ENCODE assay signal across 10 cellular contexts in genomic region chr2:4673025-4673489, GRCh38.
DNase-seq lines count a peak whose midpoint lies in the region; ATAC-seq and TF ChIP-seq lines count a peak whose summit lies in the region.
"Had no signal": no experiment of that assay in that cellular context is flagged by ENCODE, and none has a peak within 500 bp of the region (broad histone marks: within the 10 kb centered on the region; RNA-seq: fewer than 3 reads in every experiment).

No MANE protein-coding gene starts in this region.

- no TSS peak for BruUV-seq in A673 (replicated peaks; lab: Mats Ljungman, UMichigan)

- intact Hi-C loops in A673 (cut with micrococcal nuclease; ENCODE audit: unreplicated experiment), result no loop called here

- DNase-seq in A673 (ENCODE audit: low spot score), result peak; percentile 20
- peak; percentile 3 for DNase-seq in GM23338 (ENCODE audit: low spot score)
- peak; percentile 95 for DNase-seq in NCI-H345 (lab: John Stamatoyannopoulos, UW)
- DNase-seq in activated CD8-positive, alpha-beta T cell treated with anti-CD3 and anti-CD28 coated beads, Interleukin-2, amount 10 ng/mL, durations not matched to agents 7 days and 5 days, result no peak
- DNase-seq in foreskin keratinocyte, result no peak
- DNase-seq in SKM-1 (lab: John Stamatoyannopoulos, UW; ENCODE audit: unreplicated experiment), result no peak
- DNase-seq in tibial nerve (ENCODE audit: low spot score in 2 of 2), result no peak
- no peak for DNase-seq in HUDEP-2 (lab: John Stamatoyannopoulos, UW; ENCODE audit: unreplicated experiment in 76 of 76)

- H3F3A ChIP-seq in GM23338 (replicated peaks; ENCODE audit: low read depth), result no peaks in the 10 kb centered on the region

- H3K27me3 ChIP-seq in A673 (replicated peaks; ENCODE audit: insufficient read depth, low read depth, low read length, poor library complexity) (no peaks in the 10 kb centered on the region), GM23338 (ENCODE audit: insufficient read depth) (no peaks in the 10 kb centered on the region), foreskin keratinocyte (no peaks in the 10 kb centered on the region), tibial nerve (no peaks in the 10 kb centered on the region)

- no peak for ATAC-seq in GM23338
- ATAC-seq in activated CD8-positive, alpha-beta T cell treated with anti-CD3 and anti-CD28 coated beads, Interleukin-2, amount 10 ng/mL, durations not matched to agents 7 days and 5 days, result no peak
- ATAC-seq in foreskin keratinocyte, result no peak

- H3K4me1 ChIP-seq in A673 (ENCODE audit: insufficient read depth, low read length, poor library complexity, severe bottlenecking) (peaks cover 9% of the 10 kb centered on the region), GM23338 (ENCODE audit: insufficient read depth) (no peaks in the 10 kb centered on the region), foreskin keratinocyte (no peaks in the 10 kb centered on the region), tibial nerve (no peaks in the 10 kb centered on the region)
- H3K4me1 ChIP-seq: prostate gland had no signal

- no peaks in the 10 kb centered on the region for H3K4me1 Mint-ChIP-seq in GM23338
- peaks cover 3% of the 10 kb centered on the region for H3K4me1 Mint-ChIP-seq in activated CD8-positive, alpha-beta T cell treated with anti-CD3 and anti-CD28 coated beads, Interleukin-2, amount 10 ng/mL, durations not matched to agents 7 days and 5 days (ENCODE audit: low read depth)

- WGBS in tibial nerve, 2 donors, result 72 to 83% methylated on average over 13 of the region's 13 CpGs

- H3K27me3 Mint-ChIP-seq in GM23338 (ENCODE audit: insufficient read depth, low read depth, poor library complexity), result no peaks in the 10 kb centered on the region
- no peaks in the 10 kb centered on the region for H3K27me3 Mint-ChIP-seq in activated CD8-positive, alpha-beta T cell treated with anti-CD3 and anti-CD28 coated beads, Interleukin-2, amount 10 ng/mL, durations not matched to agents 7 days and 5 days (ENCODE audit: low read depth)

- peaks cover 76% of the 10 kb centered on the region for H3K9me3 Mint-ChIP-seq in GM23338
- peaks cover 27% of the 10 kb centered on the region for H3K9me3 Mint-ChIP-seq in activated CD8-positive, alpha-beta T cell treated with anti-CD3 and anti-CD28 coated beads, Interleukin-2, amount 10 ng/mL, durations not matched to agents 7 days and 5 days (ENCODE audit: insufficient read depth)

- no peaks in the 10 kb centered on the region for H3K36me3 ChIP-seq in A673 (ENCODE audit: insufficient read depth, low read length, poor library complexity, severe bottlenecking)
- H3K36me3 ChIP-seq in GM23338 (ENCODE audit: insufficient read depth), result no peaks in the 10 kb centered on the region
- no peaks in the 10 kb centered on the region for H3K36me3 ChIP-seq in tibial nerve
- H3K36me3 ChIP-seq: prostate gland had no signal

- POLR2A ChIA-PET in A673 (lab: Charles Lee; ENCODE audit: low non-redundant PET), result no interaction called here
- POLR2A ChIA-PET in activated CD8-positive, alpha-beta T cell treated with anti-CD3 and anti-CD28 coated beads, Interleukin-2, amount 10 ng/mL, durations not matched to agents 7 days and 5 days (lab: Charles Lee), result no interaction called here

- H3K9me3 ChIP-seq in A673 (ENCODE audit: low read depth, low read length, poor library complexity, severe bottlenecking) (no peaks in the 10 kb centered on the region), tibial nerve (no peaks in the 10 kb centered on the region)
- H3K9me3 ChIP-seq: prostate gland had no signal

- CTCF ChIA-PET in A673 (lab: Charles Lee), result no interaction called here
- CTCF ChIA-PET in activated CD8-positive, alpha-beta T cell treated with anti-CD3 and anti-CD28 coated beads, Interleukin-2, amount 10 ng/mL, durations not matched to agents 7 days and 5 days (lab: Charles Lee), result no interaction called here

- H3K4me3 Mint-ChIP-seq in GM23338, result no peak overlapping the region
- peak overlapping the region; percentile 34 for H3K4me3 Mint-ChIP-seq in activated CD8-positive, alpha-beta T cell treated with anti-CD3 and anti-CD28 coated beads, Interleukin-2, amount 10 ng/mL, durations not matched to agents 7 days and 5 days

- no peaks in the 10 kb centered on the region for H3K9me2 ChIP-seq in GM23338 (ENCODE audit: insufficient read depth)

- no peak for TF ChIP-seq CTCF in A673 (conservative IDR thresholded peaks at IDR 0.05; ENCODE audit: low read depth, low read length)
- no peak for TF ChIP-seq CTCF in GM23338 (conservative IDR thresholded peaks at IDR 0.05; ENCODE audit: low read depth in 2 of 2)
- no peak for TF ChIP-seq CTCF in foreskin keratinocyte (conservative IDR thresholded peaks at IDR 0.05)
- TF ChIP-seq CTCF in tibial nerve (IDR thresholded peaks at IDR 0.05), result no peak

- no peak overlapping the region; the same call in 1 of the 2 replicates for H2AFZ ChIP-seq in GM23338

- no peak for TF ChIP-seq POLR2A in tibial nerve (IDR thresholded peaks at IDR 0.05)

- H4K20me1 ChIP-seq in GM23338 (replicated peaks; ENCODE audit: insufficient read depth), result no peaks in the 10 kb centered on the region

- no peak overlapping the region for H3K4me2 ChIP-seq in GM23338

- H3K27ac ChIP-seq in A673 (ENCODE audit: low read depth, low read length, poor library complexity, severe bottlenecking) (no peak overlapping the region), GM23338 (ENCODE audit: low read depth) (no peak overlapping the region), foreskin keratinocyte (no peak overlapping the region), tibial nerve (no peak overlapping the region)
- H3K27ac ChIP-seq: coronary artery, prostate gland had no signal

- no peak overlapping the region for H3K27ac Mint-ChIP-seq in GM23338
- no peak overlapping the region for H3K27ac Mint-ChIP-seq in activated CD8-positive, alpha-beta T cell treated with anti-CD3 and anti-CD28 coated beads, Interleukin-2, amount 10 ng/mL, durations not matched to agents 7 days and 5 days

- TF ChIP-seq EP300 in tibial nerve (IDR thresholded peaks at IDR 0.05), result no peak

- peaks cover 5% of the 10 kb centered on the region; the same call in 2 of the 3 replicates for H3K36me3 Mint-ChIP-seq in GM23338 (ENCODE audit: low read depth)
- H3K36me3 Mint-ChIP-seq in activated CD8-positive, alpha-beta T cell treated with anti-CD3 and anti-CD28 coated beads, Interleukin-2, amount 10 ng/mL, durations not matched to agents 7 days and 5 days (ENCODE audit: low read depth), result no peaks in the 10 kb centered on the region

- no peaks in the 10 kb centered on the region for H3K79me2 ChIP-seq in GM23338 (replicated peaks; ENCODE audit: insufficient read depth)

- H3K4me3 ChIP-seq in A673 (ENCODE audit: low read depth, low read length, poor library complexity, severe bottlenecking) (no peak overlapping the region), GM23338 (no peak overlapping the region), tibial nerve (peak overlapping the region in 1 of 4 donors; percentile 34)
- H3K4me3 ChIP-seq: coronary artery, prostate gland had no signal

TF ChIP-seq in GM23338, 12 proteins besides CTCF, POLR2A, EP300 and RAD21:
- TF ChIP-seq ZNF331 (CRISPR knock-in tag; IDR thresholded peaks at IDR 0.05; ENCODE audit: low read depth), result no peak
- no peak for TF ChIP-seq POLR2AphosphoS5 (IDR thresholded peaks at IDR 0.05; ENCODE audit: low read depth)
- TF ChIP-seq EZH2 (IDR thresholded peaks at IDR 0.05; ENCODE audit: low read depth, unreplicated experiment), result no peak

Comparison
In these comparisons a context has a peak if more than half of its experiments do, and no peak if none do; other contexts are left out.
1. DNase-seq: peak in A673 (single experiment), GM23338 (single experiment) and NCI-H345 (single experiment); none in activated CD8-positive, alpha-beta T cell treated with anti-CD3 and anti-CD28 coated beads, Interleukin-2, amount 10 ng/mL, durations not matched to agents 7 days and 5 days (single experiment), foreskin keratinocyte (0 of 2), SKM-1 (single experiment), tibial nerve (0 of 2) and HUDEP-2 (0 of 76).